18 cellular contexts compared by ENCODE assay signal in genomic region chr21:28923439-28923975, GRCh38.
DNase-seq lines count a peak whose midpoint lies in the region; ATAC-seq, FAIRE-seq and TF ChIP-seq lines count a peak whose summit lies in the region.
"Had no signal": no experiment of that assay in that cellular context is flagged by ENCODE, and none has a peak within 500 bp of the region (broad histone marks: within the 10 kb centered on the region; RNA-seq: fewer than 3 reads in every experiment).

No MANE protein-coding gene starts in this region.

- CTCF ChIA-PET in K562 (lab: Yijun Ruan, JAX; ENCODE audit: low intra/inter-chr PET ratio), result no interaction called here

- no peak for TF ChIP-seq POLR2A in K562 (conservative IDR thresholded peaks at IDR 0.05)

- H3K4me3 ChIP-seq in GM23338 (no peak overlapping the region), HUES64 (ENCODE audit: low read length) (no peak overlapping the region), K562 (no peak overlapping the region), liver (ENCODE audit: low read depth in 1 of 3, low read length in 3 of 3) (no peak overlapping the region), upper lobe of right lung (no peak overlapping the region)
- H3K4me3 ChIP-seq: SJSA1 had no signal

- no peaks in the 10 kb centered on the region for H3F3A ChIP-seq in GM23338 (replicated peaks; ENCODE audit: low read depth)

- in situ Hi-C loops in K562 (cut with MboI), result no loop called here

- H3K27ac ChIP-seq in GM23338 (ENCODE audit: low read depth) (peak overlapping the region; percentile 76; the same call in 1 of the 2 replicates), HUES64 (ENCODE audit: low read depth, low read length) (peak overlapping the region; percentile 38; the same call in 1 of the 2 replicates), K562 (ENCODE audit: extremely low read depth, low read depth, low read length) (no peak overlapping the region), liver (ENCODE audit: low read depth in 1 of 2, low read length in 2 of 2) (no peak overlapping the region), caudate nucleus (ENCODE audit: low read depth, low read length) (no peak overlapping the region), upper lobe of right lung (no peak overlapping the region)
- H3K27ac ChIP-seq: HL-60, RWPE1, SJSA1 had no signal

- H3K4me1 ChIP-seq in GM23338 (ENCODE audit: insufficient read depth), result peaks cover 19% of the 10 kb centered on the region
- H3K4me1 ChIP-seq in HUES64 (ENCODE audit: insufficient read depth, low read length), result peaks cover 27% of the 10 kb centered on the region
- peaks cover 0 to 3% of the 10 kb centered on the region in 2 experiments; a peak in 2 of 5 replicates for H3K4me1 ChIP-seq in K562 (replicated peaks in 1 of 2; ENCODE audit: control insufficient read depth in 2 of 2, insufficient read depth in 2 of 2, low read length in 2 of 2)
- H3K4me1 ChIP-seq in liver (ENCODE audit: control insufficient read depth in 4 of 4, insufficient read depth in 4 of 4, low read length in 3 of 4), result peaks cover 0 to 8% (median 4%) of the 10 kb centered on the region in 4 donors
- H3K4me1 ChIP-seq in upper lobe of right lung, result no peaks in the 10 kb centered on the region
- H3K4me1 ChIP-seq: SJSA1 had no signal

- TF ChIP-seq CTCF in GM23338 (conservative IDR thresholded peaks at IDR 0.05; ENCODE audit: low read depth in 2 of 2) (no peak), K562 (IDR thresholded peaks at IDR 0.05 in 2 of 3, conservative IDR thresholded peaks at IDR 0.05 in 1 of 3; ENCODE audit: insufficient read depth in 2 of 3, low read depth in 1 of 3, low read length in 3 of 3) (no peak), liver (IDR thresholded peaks at IDR 0.05; ENCODE audit: low read depth, low read length, missing input control) (no peak), upper lobe of right lung (IDR thresholded peaks at IDR 0.05) (no peak), nephron progenitor cell (IDR thresholded peaks at IDR 0.05) (no peak)

- H3K27ac Mint-ChIP-seq in GM23338, result peak overlapping the region; percentile 80
- no peak overlapping the region for H3K27ac Mint-ChIP-seq in nephron progenitor cell
- H3K27ac Mint-ChIP-seq: T-cell had no signal

- FAIRE-seq in K562 (lab: Jason Lieb, UNC), result peak; percentile 52

- intact Hi-C loops in K562 (cut with micrococcal nuclease), result no loop called here
- intact Hi-C loops in upper lobe of right lung (cut with DNase I), result no loop called here

- H3K9me2 ChIP-seq in GM23338 (ENCODE audit: insufficient read depth), result no peaks in the 10 kb centered on the region

- H3K27me3 Mint-ChIP-seq in GM23338 (ENCODE audit: insufficient read depth, low read depth, poor library complexity), result no peaks in the 10 kb centered on the region
- peaks cover 3% of the 10 kb centered on the region for H3K27me3 Mint-ChIP-seq in nephron progenitor cell (ENCODE audit: low read depth, poor library complexity)
- H3K27me3 Mint-ChIP-seq: T-cell had no signal

- peaks cover 30% of the 10 kb centered on the region for H3K4me1 Mint-ChIP-seq in GM23338
- no peaks in the 10 kb centered on the region for H3K4me1 Mint-ChIP-seq in nephron progenitor cell
- H3K4me1 Mint-ChIP-seq: T-cell had no signal

- H3K4me2 ChIP-seq in GM23338, result peak overlapping the region; percentile 2; the same call in 1 of the 2 replicates
- H3K4me2 ChIP-seq in K562 (ENCODE audit: insufficient read depth, low read length), result no peak overlapping the region

- no peak for TF ChIP-seq EP300 in K562 (IDR thresholded peaks at IDR 0.05; ENCODE audit: low read length)

- BruUV-seq in K562 (replicated peaks; lab: Mats Ljungman, UMichigan), result no TSS peak

- no peak for ATAC-seq in GM23338
- ATAC-seq in K562, result no peak
- ATAC-seq in upper lobe of right lung, result no peak
- ATAC-seq: CD8-positive, alpha-beta T cell; T-cell had no signal

- H4K20me1 ChIP-seq in GM23338 (replicated peaks; ENCODE audit: insufficient read depth) (no peaks in the 10 kb centered on the region), K562 (replicated peaks; ENCODE audit: control insufficient read depth, insufficient read depth, low read length) (no peaks in the 10 kb centered on the region)

- H3K36me3 ChIP-seq in GM23338 (ENCODE audit: insufficient read depth), result no peaks in the 10 kb centered on the region
- peaks cover 8% of the 10 kb centered on the region; the same call in 1 of the 2 replicates for H3K36me3 ChIP-seq in HUES64 (ENCODE audit: insufficient read depth, low read length)
- H3K36me3 ChIP-seq in K562 (ENCODE audit: control insufficient read depth, insufficient read depth, low read length), result peaks cover 12% of the 10 kb centered on the region; the same call in 1 of the 3 replicates
- peaks cover 0 to 2% (median 0%) of the 10 kb centered on the region in 4 donors for H3K36me3 ChIP-seq in liver (ENCODE audit: control insufficient read depth in 4 of 4, insufficient read depth in 3 of 4, low read depth in 1 of 4, low read length in 3 of 4)
- H3K36me3 ChIP-seq in upper lobe of right lung, result peaks cover 16% of the 10 kb centered on the region

- H2AFZ ChIP-seq in GM23338 (no peak overlapping the region), K562 (ENCODE audit: low read depth, low read length) (no peak overlapping the region)

- H3K9me3 ChIP-seq in HUES64 (ENCODE audit: insufficient read depth, low read depth, low read length) (no peaks in the 10 kb centered on the region), K562 (replicated peaks; ENCODE audit: control insufficient read depth, insufficient read depth, low read depth, low read length) (no peaks in the 10 kb centered on the region), liver (ENCODE audit: control insufficient read depth in 4 of 4, low read length in 3 of 4) (no peaks in the 10 kb centered on the region), upper lobe of right lung (no peaks in the 10 kb centered on the region)
- H3K9me3 ChIP-seq: SJSA1 had no signal

- TF ChIP-seq RAD21 in K562 (CRISPR knock-in tag; conservative IDR thresholded peaks at IDR 0.05 in 1 of 2, IDR thresholded peaks at IDR 0.05 in 1 of 2) (no peak), liver (IDR thresholded peaks at IDR 0.05) (no peak)

- peaks cover 12% of the 10 kb centered on the region; the same call in 2 of the 3 replicates for H3K36me3 Mint-ChIP-seq in GM23338 (ENCODE audit: low read depth)
- peaks cover 26% of the 10 kb centered on the region for H3K36me3 Mint-ChIP-seq in nephron progenitor cell (ENCODE audit: low read depth)

- H3K79me2 ChIP-seq in GM23338 (replicated peaks; ENCODE audit: insufficient read depth), result no peaks in the 10 kb centered on the region
- no peaks in the 10 kb centered on the region for H3K79me2 ChIP-seq in K562 (ENCODE audit: control insufficient read depth, insufficient read depth, low read length)

- POLR2A ChIA-PET in K562 (lab: Yijun Ruan, JAX), result interaction anchor here (0.5 to 1.5 kb wide), 3 partner anchors 10 to 95 kb away, joined by 3 to 4 read pairs (median 3); no protein-coding TSS in a partner anchor

- H3K9ac ChIP-seq in HUES64 (ENCODE audit: low read depth, low read length), result peak overlapping the region; percentile 45; the same call in 1 of the 2 replicates
- no peak overlapping the region for H3K9ac ChIP-seq in K562 (ENCODE audit: insufficient read depth in 1 of 2, low read depth in 2 of 2, low read length in 2 of 2)
- H3K9ac ChIP-seq in liver (ENCODE audit: low read depth in 1 of 2, low read length in 2 of 2), result no peak overlapping the region

- H3K4me3 Mint-ChIP-seq in GM23338 (no peak overlapping the region), nephron progenitor cell (no peak overlapping the region)
- H3K4me3 Mint-ChIP-seq: CD8-positive, alpha-beta T cell; T-cell had no signal

- H3K9me3 Mint-ChIP-seq in GM23338 (no peaks in the 10 kb centered on the region; the same call in 2 of the 3 replicates), nephron progenitor cell (no peaks in the 10 kb centered on the region)
- H3K9me3 Mint-ChIP-seq: CD8-positive, alpha-beta T cell; T-cell had no signal

- H3K27me3 ChIP-seq in GM23338 (ENCODE audit: insufficient read depth) (no peaks in the 10 kb centered on the region), HUES64 (ENCODE audit: insufficient read depth, low read length) (no peaks in the 10 kb centered on the region), K562 (ENCODE audit: control insufficient read depth in 2 of 2, insufficient read depth in 2 of 2, low read length in 2 of 2) (no peaks in the 10 kb centered on the region), liver (ENCODE audit: control insufficient read depth in 4 of 4, insufficient read depth in 4 of 4, low read length in 3 of 4) (no peaks in the 10 kb centered on the region), upper lobe of right lung (no peaks in the 10 kb centered on the region)
- H3K27me3 ChIP-seq: SJSA1 had no signal

- DNase-seq in GM23338 (ENCODE audit: low spot score) (no peak), K562 (ENCODE audit: extremely low read depth in 1 of 4, low spot score in 3 of 4) (no peak), caudate nucleus (lab: John Stamatoyannopoulos, UW) (no peak), upper lobe of right lung (no peak), NOMO-1 (lab: John Stamatoyannopoulos, UW; ENCODE audit: unreplicated experiment in 2 of 2) (no peak), nephron progenitor cell (no peak)
- DNase-seq: CD8-positive, alpha-beta T cell; MM.1S; NCI-H1105 treated with DMSO at 0.1 percent for 48 hours; NCI-H1930; NCI-H510A; OCI-M1; T-cell had no signal

- H3K9me1 ChIP-seq in K562 (ENCODE audit: control insufficient read depth, insufficient read depth, low read length), result no peaks in the 10 kb centered on the region

TF ChIP-seq in K562, 482 proteins besides CTCF, POLR2A, EP300 and RAD21:
- TF ChIP-seq TFAM (CRISPR knock-in tag; conservative IDR thresholded peaks at IDR 0.05) (no peak), PURB (CRISPR knock-in tag; IDR thresholded peaks at IDR 0.05; ENCODE audit: low read depth) (no peak), CBX5 (IDR thresholded peaks at IDR 0.05; ENCODE audit: borderline replicate concordance, low read depth) (no peak), ZNF77 (CRISPR knock-in tag; IDR thresholded peaks at IDR 0.05) (no peak), CSDE1 (IDR thresholded peaks at IDR 0.05) (no peak), CREB1 (IDR thresholded peaks at IDR 0.05) (no peak), CREB1 (CRISPR knock-in tag; IDR thresholded peaks at IDR 0.05) (no peak)

TF ChIP-seq in liver, 16 proteins besides CTCF, POLR2A, EP300 and RAD21 (continues in another document):
- no peak for TF ChIP-seq ZBTB33 (IDR thresholded peaks at IDR 0.05)
- no peak for TF ChIP-seq JUND (IDR thresholded peaks at IDR 0.05)

Comparison
In these comparisons a context has a peak if more than half of its experiments do, and no peak if none do; other contexts are left out.
1. H3K27ac ChIP-seq: peak in GM23338 (single experiment) and HUES64 (single experiment); none in K562 (single experiment), liver (0 of 2), caudate nucleus (single experiment) and upper lobe of right lung (single experiment).